In genomic region chr19:3605770-3606169, GRCh38 we compare ENCODE assay signal across 2 cellular contexts.
TF ChIP-seq lines count a peak whose summit lies in the region.

No MANE protein-coding gene starts in this region.

TF ChIP-seq in HEK293, 187 proteins besides CTCF, POLR2A, EP300 and RAD21 (continued from another document and continues in another):
- TF ChIP-seq PRDM6 (tag by site-specific recombination; IDR thresholded peaks at IDR 0.05) (no peak), ZSCAN16 (tag by site-specific recombination; IDR thresholded peaks at IDR 0.05) (no peak), ZNF704 (tag by site-specific recombination; IDR thresholded peaks at IDR 0.05) (no peak), ZNF596 (tag by site-specific recombination; IDR thresholded peaks at IDR 0.05) (no peak), ZNF146 (tag by site-specific recombination; IDR thresholded peaks at IDR 0.05) (no peak), ZNF404 (tag by site-specific recombination; IDR thresholded peaks at IDR 0.05) (no peak), SCRT2 (tag by site-specific recombination; IDR thresholded peaks at IDR 0.05) (peak; percentile 69), FEZF1 (tag by site-specific recombination; IDR thresholded peaks at IDR 0.05) (no peak), MZF1 (tag by site-specific recombination; IDR thresholded peaks at IDR 0.05; ENCODE audit: borderline replicate concordance) (no peak), ZNF23 (tag by site-specific recombination; IDR thresholded peaks at IDR 0.05; ENCODE audit: borderline replicate concordance) (no peak), ZNF660 (tag by site-specific recombination; IDR thresholded peaks at IDR 0.05) (no peak), ZNF664 (tag by site-specific recombination; IDR thresholded peaks at IDR 0.05) (no peak), ZNF560 (tag by site-specific recombination; IDR thresholded peaks at IDR 0.05; ENCODE audit: borderline replicate concordance) (no peak), ZNF239 (tag by site-specific recombination; IDR thresholded peaks at IDR 0.05) (no peak), IKZF3 (tag by site-specific recombination; IDR thresholded peaks at IDR 0.05) (no peak), ZNF843 (tag by site-specific recombination; IDR thresholded peaks at IDR 0.05) (no peak), ZNF530 (tag by site-specific recombination; IDR thresholded peaks at IDR 0.05; ENCODE audit: low read depth) (no peak), ZNF266 (tag by site-specific recombination; IDR thresholded peaks at IDR 0.05; ENCODE audit: low read depth) (no peak), ZNF37A (tag by site-specific recombination; IDR thresholded peaks at IDR 0.05) (no peak), ZNF768 (tag by site-specific recombination; IDR thresholded peaks at IDR 0.05) (no peak), ZNF629 (tag by site-specific recombination; IDR thresholded peaks at IDR 0.05) (no peak), ZNF416 (tag by site-specific recombination; IDR thresholded peaks at IDR 0.05) (no peak), ZNF280D (tag by site-specific recombination; IDR thresholded peaks at IDR 0.05) (no peak), ZNF157 (tag by site-specific recombination; IDR thresholded peaks at IDR 0.05) (0 out of 2 replicates have a peak, but pooled peaks have one; percentile 22), ZNF24 (tag by site-specific recombination; IDR thresholded peaks at IDR 0.05) (no peak), GLI2 (tag by site-specific recombination; IDR thresholded peaks at IDR 0.05; ENCODE audit: borderline replicate concordance, low read depth) (no peak)
- TF ChIP-seq, protein P1, sequence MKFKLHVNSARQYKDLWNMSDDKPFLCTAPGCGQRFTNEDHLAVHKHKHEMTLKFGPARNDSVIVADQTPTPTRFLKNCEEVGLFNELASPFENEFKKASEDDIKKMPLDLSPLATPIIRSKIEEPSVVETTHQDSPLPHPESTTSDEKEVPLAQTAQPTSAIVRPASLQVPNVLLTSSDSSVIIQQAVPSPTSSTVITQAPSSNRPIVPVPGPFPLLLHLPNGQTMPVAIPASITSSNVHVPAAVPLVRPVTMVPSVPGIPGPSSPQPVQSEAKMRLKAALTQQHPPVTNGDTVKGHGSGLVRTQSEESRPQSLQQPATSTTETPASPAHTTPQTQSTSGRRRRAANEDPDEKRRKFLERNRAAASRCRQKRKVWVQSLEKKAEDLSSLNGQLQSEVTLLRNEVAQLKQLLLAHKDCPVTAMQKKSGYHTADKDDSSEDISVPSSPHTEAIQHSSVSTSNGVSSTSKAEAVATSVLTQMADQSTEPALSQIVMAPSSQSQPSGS (tag by site-specific recombination; IDR thresholded peaks at IDR 0.05; ENCODE audit: low read depth), result no peak

TF ChIP-seq in HepG2, 621 proteins besides CTCF, POLR2A, EP300 and RAD21 (continued from another document):
- peak; percentile 10; the same call in 1 of the 2 replicates for TF ChIP-seq ZBTB40 (IDR thresholded peaks at IDR 0.05)
- no peak for TF ChIP-seq ZBTB40 (CRISPR knock-in tag; IDR thresholded peaks at IDR 0.05)
- TF ChIP-seq, protein P2, sequence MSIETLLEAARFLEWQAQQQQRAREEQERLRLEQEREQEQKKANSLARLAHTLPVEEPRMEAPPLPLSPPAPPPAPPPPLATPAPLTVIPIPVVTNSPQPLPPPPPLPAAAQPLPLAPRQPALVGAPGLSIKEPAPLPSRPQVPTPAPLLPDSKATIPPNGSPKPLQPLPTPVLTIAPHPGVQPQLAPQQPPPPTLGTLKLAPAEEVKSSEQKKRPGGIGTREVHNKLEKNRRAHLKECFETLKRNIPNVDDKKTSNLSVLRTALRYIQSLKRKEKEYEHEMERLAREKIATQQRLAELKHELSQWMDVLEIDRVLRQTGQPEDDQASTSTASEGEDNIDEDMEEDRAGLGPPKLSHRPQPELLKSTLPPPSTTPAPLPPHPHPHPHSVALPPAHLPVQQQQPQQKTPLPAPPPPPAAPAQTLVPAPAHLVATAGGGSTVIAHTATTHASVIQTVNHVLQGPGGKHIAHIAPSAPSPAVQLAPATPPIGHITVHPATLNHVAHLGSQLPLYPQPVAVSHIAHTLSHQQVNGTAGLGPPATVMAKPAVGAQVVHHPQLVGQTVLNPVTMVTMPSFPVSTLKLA (IDR thresholded peaks at IDR 0.05), result peak; percentile 25; the same call in 1 of the 2 replicates
- no peak for TF ChIP-seq ZNF24 (IDR thresholded peaks at IDR 0.05)
- TF ChIP-seq RNF2 (conservative IDR thresholded peaks at IDR 0.05; ENCODE audit: low read depth), result no peak
- TF ChIP-seq GATAD1 (CRISPR knock-in tag; IDR thresholded peaks at IDR 0.05), result no peak
- TF ChIP-seq POLR2G (IDR thresholded peaks at IDR 0.05; ENCODE audit: low read depth, low read length), result no peak
TF ChIP-seq in HepG2: peak in this region for 6.
